1 cellular context compared by ENCODE assay signal in the genomic region with DNA sequence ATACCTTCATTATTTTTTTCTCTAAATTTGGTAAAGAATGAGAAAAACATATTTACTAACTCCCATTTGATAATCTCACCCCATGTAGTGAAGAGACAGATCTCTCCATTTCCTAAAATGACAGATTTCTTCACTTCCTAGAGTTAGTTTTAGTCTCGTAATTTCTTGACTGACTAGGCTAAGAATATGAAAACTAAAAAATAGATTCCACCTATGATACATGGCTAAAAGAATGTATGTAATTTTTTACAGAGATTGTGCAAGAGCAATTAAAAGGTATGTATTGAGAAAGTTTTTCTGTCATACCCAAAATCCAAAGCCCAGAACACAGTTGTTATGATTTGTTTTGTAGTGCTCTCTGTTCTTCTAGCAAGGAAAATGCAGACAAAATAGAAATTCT.
TF ChIP-seq lines count a peak whose summit lies in the region.

No MANE protein-coding gene starts in this region.

TF ChIP-seq in HepG2, 621 proteins besides CTCF, POLR2A, EP300 and RAD21:
- TF ChIP-seq CEBPB (IDR thresholded peaks at IDR 0.05; ENCODE audit: borderline replicate concordance, low read depth, low read length): 0 out of 2 replicates have a peak, but pooled peaks have one; percentile 1
- no peak for TF ChIP-seq ZNF496 (CRISPR knock-in tag; IDR thresholded peaks at IDR 0.05; ENCODE audit: insufficient replicate concordance)
